Comparison of ENCODE assay signal across 26 cellular contexts in the genomic region with DNA sequence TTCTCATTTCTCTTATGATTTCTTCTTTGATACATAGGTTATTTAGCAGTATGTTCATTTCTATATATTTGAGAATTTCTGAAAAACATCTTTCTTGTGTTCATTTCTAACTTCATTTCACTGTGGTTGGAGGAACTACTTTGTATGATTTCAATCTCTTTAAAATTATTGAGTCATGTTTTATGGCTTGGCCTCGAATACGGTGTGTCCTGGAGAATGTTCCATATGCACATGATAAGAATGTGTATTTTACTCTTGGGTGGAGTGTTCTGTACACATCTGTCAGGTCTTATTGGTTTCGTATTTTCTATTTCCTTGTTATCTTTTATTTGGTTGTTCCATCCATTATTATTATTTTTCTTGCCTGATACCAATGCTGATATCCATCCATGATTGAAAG. TPM values are rescaled to one million over a fixed set of nuclear protein-coding genes. Genes with fewer than 3 reads are reported as not detected.
A peak's percentile ranks its signal among the peaks of the same experiment; 100 is the strongest.
DNase-seq lines count a peak whose midpoint lies in the region; ATAC-seq and TF ChIP-seq lines count a peak whose summit lies in the region.
"Had no signal": no experiment of that assay in that cellular context is flagged by ENCODE, and none has a peak within 500 bp of the region (broad histone marks: within the 10 kb centered on the region; RNA-seq: fewer than 3 reads in every experiment).

No MANE protein-coding gene starts in this region.

- H3K4me1 ChIP-seq in PC-3 (ENCODE audit: insufficient read depth, low read length) (peaks cover 9% of the 10 kb centered on the region), stomach (peaks cover 69 to 90% (median 79%) of the 10 kb centered on the region in 4 donors)

- TSS peak; percentile 26 for BruUV-seq in PC-3 (replicated peaks; lab: Mats Ljungman, UMichigan)

- peak overlapping the region; percentile 23; the same call in 1 of the 2 replicates for H3K4me2 ChIP-seq in PC-3 (ENCODE audit: low read length)
- H3K4me2 ChIP-seq: PC-9 had no signal

- H3K36me3 ChIP-seq in PC-3 (ENCODE audit: low read depth, low read length) (no peaks in the 10 kb centered on the region), stomach (peaks cover 0 to 10% (median under 1%) of the 10 kb centered on the region in 4 donors)
- H3K36me3 ChIP-seq: brain microvascular endothelial cell had no signal

- TF ChIP-seq CTCF in PC-3 (conservative IDR thresholded peaks at IDR 0.05; ENCODE audit: low read depth, low read length) (no peak), stomach (IDR thresholded peaks at IDR 0.05) (no peak)

- DNase-seq in DMS53 (lab: John Stamatoyannopoulos, UW) (peak; percentile 24), DMS53 treated with DMSO at 0.1 percent for 48 hours (lab: John Stamatoyannopoulos, UW; ENCODE audit: unreplicated experiment) (no peak), PC-3 (peak; percentile 59), immature natural killer cell (no peak), stomach (no peak), NCI-H526 treated with DMSO at 0.1 percent for 48 hours (lab: John Stamatoyannopoulos, UW) (no peak), NOMO-1 treated with DMSO at 0.1 percent for 48 hours (lab: John Stamatoyannopoulos, UW; ENCODE audit: unreplicated experiment) (no peak)
- DNase-seq: 8988T; activated CD4-positive, CD25-positive, alpha-beta regulatory T cell; activated CD8-positive, alpha-beta memory T cell treated with anti-CD3 and anti-CD28 coated beads for 24 hours; activated naive CD8-positive, alpha-beta T cell treated with anti-CD3 and anti-CD28 coated beads, Interleukin-2, amount 10 ng/mL, durations not matched to agents 7 days and 5 days; brain microvascular endothelial cell; foreskin melanocyte; HCEC 1CT; kidney glomerular epithelial cell; NCI-H1694; NCI-H748 treated with DMSO at 0.1 percent for 48 hours; retina; SJCRH30; T-helper 2 cell; testis had no signal

- no peaks in the 10 kb centered on the region for H3K27me3 ChIP-seq in PC-3 (ENCODE audit: low read length)
- no peaks in the 10 kb centered on the region for H3K27me3 ChIP-seq in stomach
- H3K27me3 ChIP-seq: brain microvascular endothelial cell, SJCRH30, testis had no signal

- H2AFZ ChIP-seq in PC-3 (ENCODE audit: low read length): no peak overlapping the region
- H2AFZ ChIP-seq: PC-9 had no signal

- H3K9me3 Mint-ChIP-seq in immature natural killer cell: no peaks in the 10 kb centered on the region

- H3K27me3 Mint-ChIP-seq in immature natural killer cell (ENCODE audit: low read depth in 3 of 3): peaks cover 0 to 8% (median 4%) of the 10 kb centered on the region in 3 donors
- H3K27me3 Mint-ChIP-seq: activated naive CD8-positive, alpha-beta T cell treated with anti-CD3 and anti-CD28 coated beads, Interleukin-2, amount 10 ng/mL, durations not matched to agents 7 days and 5 days had no signal

- CTCF ChIA-PET in PC-3 (lab: Charles Lee): no interaction called here

- WGBS in stomach, 5 donors: 26 to 66% (median 47%) methylated on average over 3 of the region's 3 CpGs

- peak; percentile 95 for ATAC-seq in PC-3
- ATAC-seq in HG03280 (IDR thresholded peaks at IDR 0.05; ENCODE audit: unreplicated experiment): no peak
- ATAC-seq: GM12878 had no signal

- H3K9me2 ChIP-seq in PC-3 (replicated peaks; ENCODE audit: low read length): no peaks in the 10 kb centered on the region

- H3K36me3 Mint-ChIP-seq in immature natural killer cell: peaks cover 0 to 4% (median 0%) of the 10 kb centered on the region in 3 donors

- H3K4me3 Mint-ChIP-seq in immature natural killer cell: no peak overlapping the region
- H3K4me3 Mint-ChIP-seq: activated naive CD8-positive, alpha-beta T cell treated with anti-CD3 and anti-CD28 coated beads, Interleukin-2, amount 10 ng/mL, durations not matched to agents 7 days and 5 days; mesothelial cell of epicardium had no signal

- peaks cover 28% of the 10 kb centered on the region; the same call in 1 of the 2 replicates for H4K20me1 ChIP-seq in PC-3 (ENCODE audit: low read length)

- no peak for TF ChIP-seq POLR2A in stomach (IDR thresholded peaks at IDR 0.05)

- H3K9me3 ChIP-seq in PC-3 (ENCODE audit: low read length): no peaks in the 10 kb centered on the region
- H3K9me3 ChIP-seq in stomach: no peaks in the 10 kb centered on the region
- H3K9me3 ChIP-seq: SJCRH30, testis had no signal

- POLR2A ChIA-PET in PC-3 (lab: Charles Lee; ENCODE audit: unreplicated experiment): no interaction called here

- H3K9ac ChIP-seq in PC-3 (ENCODE audit: low read length): no peak overlapping the region

- peaks cover 94% of the 10 kb centered on the region for H3K79me2 ChIP-seq in PC-3 (ENCODE audit: low read length)

- H3K27ac ChIP-seq in PC-3 (ENCODE audit: low read length): no peak overlapping the region; the same call in 1 of the 2 replicates
- H3K27ac ChIP-seq in stomach: peak overlapping the region; percentile 88 to 94 (median 91)
- H3K27ac ChIP-seq: brain microvascular endothelial cell, epithelial cell of prostate, PC-9, SJCRH30, testis had no signal

- no peaks in the 10 kb centered on the region for H3F3A ChIP-seq in PC-3 (ENCODE audit: low read length, unreplicated experiment)

- H3K4me1 Mint-ChIP-seq in immature natural killer cell: peaks cover 69 to 88% of the 10 kb centered on the region in 2 donors

- TF ChIP-seq EP300 in stomach (IDR thresholded peaks at IDR 0.05): no peak

- H3K4me3 ChIP-seq in PC-3 (ENCODE audit: low read length) (no peak overlapping the region), stomach (no peak overlapping the region)
- H3K4me3 ChIP-seq: GM12878, PC-9, SJCRH30, testis had no signal

- H3K27ac Mint-ChIP-seq in immature natural killer cell: peak overlapping the region; percentile 53 to 84 (median 67)
- H3K27ac Mint-ChIP-seq: activated naive CD8-positive, alpha-beta T cell treated with anti-CD3 and anti-CD28 coated beads, Interleukin-2, amount 10 ng/mL, durations not matched to agents 7 days and 5 days; mesothelial cell of epicardium had no signal

- intact Hi-C loops in PC-3 (cut with micrococcal nuclease) (no loop called here), stomach (cut with DNase I; ENCODE audit: low total_unique reads) (no loop called here)

RNA-seq across cellular contexts. Expression of gene DNM2, which starts 22.9 kb away (rescaled TPM):
- total RNA-seq in PC-3 (2014; rRNA removed): 150 and 211 TPM in 2 replicates
- 100 to 1,000 TPM in 1 of 3 donors, 10 to 100 TPM in 2; 62.9 to 170 (median 92.7) TPM for polyA plus RNA-seq in immature natural killer cell
- 100 to 1,000 TPM; 270 to 541 (median 289) TPM for total RNA-seq in stomach
- polyA plus RNA-seq in stomach: 100 to 1,000 TPM in 1 of 3 donors, 10 to 100 TPM in 2; 77.8 to 130 (median 83.6) TPM

RNA-seq across cellular contexts. Expression of gene QTRT1, which starts 39.6 kb away (rescaled TPM):
- 72.7 and 79.7 TPM in 2 replicates for total RNA-seq in PC-3 (2014; rRNA removed)
- 10 to 100 TPM; 25.5 to 48.1 (median 33.7) TPM for polyA plus RNA-seq in immature natural killer cell
- total RNA-seq in stomach: 100 to 1,000 TPM in 2 of 5 donors, 10 to 100 TPM in 3; 21.7 to 104 (median 66.5) TPM
- polyA plus RNA-seq in stomach: 100 to 1,000 TPM; 113 to 153 (median 115) TPM

Comparison
In these comparisons a context has a peak if more than half of its experiments do, and no peak if none do; other contexts are left out.
1. DNase-seq: peak in DMS53 (single experiment) and PC-3 (single experiment); none in DMS53 treated with DMSO at 0.1 percent for 48 hours (single experiment), immature natural killer cell (0 of 3), stomach (single experiment), NCI-H526 treated with DMSO at 0.1 percent for 48 hours (single experiment) and NOMO-1 treated with DMSO at 0.1 percent for 48 hours (single experiment).